In genomic region chr11:86101493-86101892, GRCh38 we compare ENCODE assay signal across 3 cellular contexts.
TF ChIP-seq lines count a peak whose summit lies in the region.

No MANE protein-coding gene starts in this region.

TF ChIP-seq in A549, 52 proteins besides CTCF, POLR2A, EP300 and RAD21:
- TF ChIP-seq BHLHE40 (IDR thresholded peaks at IDR 0.05; ENCODE audit: low read depth, low read length) (no peak), ZSCAN20 (CRISPR knock-in tag; IDR thresholded peaks at IDR 0.05) (no peak), KDM1A (IDR thresholded peaks at IDR 0.05; ENCODE audit: low read depth) (no peak), FOSL2 (IDR thresholded peaks at IDR 0.05) (no peak), FOSL2 (CRISPR knock-in tag; IDR thresholded peaks at IDR 0.05) (peak; percentile 40), HDAC2 (IDR thresholded peaks at IDR 0.05) (no peak), JUNB (IDR thresholded peaks at IDR 0.05) (peak; percentile 58), TP53 (CRISPR knock-in tag; IDR thresholded peaks at IDR 0.05) (no peak), HEYL (CRISPR knock-in tag; IDR thresholded peaks at IDR 0.05) (no peak), MAX (IDR thresholded peaks at IDR 0.05) (no peak), PHF8 (IDR thresholded peaks at IDR 0.05; ENCODE audit: borderline replicate concordance, low read depth) (no peak), RARB (CRISPR knock-in tag; IDR thresholded peaks at IDR 0.05) (no peak)

TF ChIP-seq in IMR-90, 13 proteins besides CTCF, POLR2A, EP300 and RAD21:
- TF ChIP-seq, protein P1, sequence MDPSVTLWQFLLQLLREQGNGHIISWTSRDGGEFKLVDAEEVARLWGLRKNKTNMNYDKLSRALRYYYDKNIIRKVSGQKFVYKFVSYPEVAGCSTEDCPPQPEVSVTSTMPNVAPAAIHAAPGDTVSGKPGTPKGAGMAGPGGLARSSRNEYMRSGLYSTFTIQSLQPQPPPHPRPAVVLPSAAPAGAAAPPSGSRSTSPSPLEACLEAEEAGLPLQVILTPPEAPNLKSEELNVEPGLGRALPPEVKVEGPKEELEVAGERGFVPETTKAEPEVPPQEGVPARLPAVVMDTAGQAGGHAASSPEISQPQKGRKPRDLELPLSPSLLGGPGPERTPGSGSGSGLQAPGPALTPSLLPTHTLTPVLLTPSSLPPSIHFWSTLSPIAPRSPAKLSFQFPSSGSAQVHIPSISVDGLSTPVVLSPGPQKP (IDR thresholded peaks at IDR 0.05; ENCODE audit: borderline replicate concordance, low read depth, low read length) = no peak
- TF ChIP-seq MXI1 (IDR thresholded peaks at IDR 0.05; ENCODE audit: borderline replicate concordance, low read depth, low read length) (no peak), RCOR1 (IDR thresholded peaks at IDR 0.05; ENCODE audit: insufficient replicate concordance, low read length) (no peak), SMC3 (IDR thresholded peaks at IDR 0.05; ENCODE audit: low read depth, low read length) (no peak), RFX5 (IDR thresholded peaks at IDR 0.05; ENCODE audit: low read depth, low read length) (no peak), NFE2L2 (IDR thresholded peaks at IDR 0.05; ENCODE audit: low read depth, low read length) (no peak), MAFK (IDR thresholded peaks at IDR 0.05; ENCODE audit: low read depth, low read length) (no peak), BHLHE40 (IDR thresholded peaks at IDR 0.05; ENCODE audit: low read depth, low read length) (no peak), MAZ (IDR thresholded peaks at IDR 0.05; ENCODE audit: borderline replicate concordance, low read depth, low read length) (no peak), FOS (IDR thresholded peaks at IDR 0.05; ENCODE audit: low read depth, low read length) (no peak)
- TF ChIP-seq, protein P2, sequence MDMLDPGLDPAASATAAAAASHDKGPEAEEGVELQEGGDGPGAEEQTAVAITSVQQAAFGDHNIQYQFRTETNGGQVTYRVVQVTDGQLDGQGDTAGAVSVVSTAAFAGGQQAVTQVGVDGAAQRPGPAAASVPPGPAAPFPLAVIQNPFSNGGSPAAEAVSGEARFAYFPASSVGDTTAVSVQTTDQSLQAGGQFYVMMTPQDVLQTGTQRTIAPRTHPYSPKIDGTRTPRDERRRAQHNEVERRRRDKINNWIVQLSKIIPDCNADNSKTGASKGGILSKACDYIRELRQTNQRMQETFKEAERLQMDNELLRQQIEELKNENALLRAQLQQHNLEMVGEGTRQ (IDR thresholded peaks at IDR 0.05; ENCODE audit: low read depth, low read length) = no peak

TF ChIP-seq in SK-N-SH, 30 proteins besides CTCF, POLR2A, EP300 and RAD21:
- TF ChIP-seq TCF12 (IDR thresholded peaks at IDR 0.05) (peak; percentile 63; the same call in 1 of the 2 replicates), ELF1 (IDR thresholded peaks at IDR 0.05) (no peak), TEAD4 (IDR thresholded peaks at IDR 0.05; ENCODE audit: borderline replicate concordance, insufficient read depth) (no peak), CHD2 (IDR thresholded peaks at IDR 0.05; ENCODE audit: low read length, partially characterized antibody) (no peak), RXRA (IDR thresholded peaks at IDR 0.05; ENCODE audit: borderline replicate concordance, low read depth) (peak; percentile 42; the same call in 1 of the 2 replicates), FOSL2 (IDR thresholded peaks at IDR 0.05; ENCODE audit: borderline replicate concordance, low read depth) (peak; percentile 64; the same call in 1 of the 2 replicates), NFIC (IDR thresholded peaks at IDR 0.05; ENCODE audit: borderline replicate concordance) (peak; percentile 51; the same call in 1 of the 2 replicates), MXI1 (IDR thresholded peaks at IDR 0.05; ENCODE audit: low read depth, low read length) (no peak), RCOR1 (IDR thresholded peaks at IDR 0.05; ENCODE audit: low read length) (no peak), PBX3 (IDR thresholded peaks at IDR 0.05) (peak; percentile 70), JUND (IDR thresholded peaks at IDR 0.05) (0 out of 2 replicates have a peak, but pooled peaks have one; percentile 21)
- TF ChIP-seq, protein P2 (IDR thresholded peaks at IDR 0.05; ENCODE audit: borderline replicate concordance, low read depth, low read length) = no peak
